ENCODE assay signal across 16 cellular contexts in the genomic region with DNA sequence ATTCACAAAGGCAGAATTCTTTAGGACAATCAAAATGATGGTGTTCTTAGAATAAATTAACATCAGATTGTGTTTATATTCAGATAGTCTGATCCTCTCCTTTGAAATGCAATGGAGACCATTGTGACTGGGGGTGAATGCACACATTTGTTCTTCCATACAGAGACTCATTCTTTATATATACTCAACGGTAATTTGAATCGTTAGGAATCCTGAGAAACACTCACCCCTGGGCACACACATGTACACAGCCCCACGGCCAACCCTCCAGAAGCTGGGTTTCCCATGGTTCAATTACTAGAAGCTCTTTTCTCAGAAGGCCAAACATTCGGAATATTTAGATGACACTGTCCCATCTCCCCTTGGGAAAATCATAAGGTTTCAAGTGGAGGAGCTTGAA. TPM values are rescaled to one million over a fixed set of nuclear protein-coding genes. Genes with fewer than 3 reads are reported as not detected.
DNase-seq lines count a peak whose midpoint lies in the region; ATAC-seq and TF ChIP-seq lines count a peak whose summit lies in the region.
"Had no signal": no experiment of that assay in that cellular context is flagged by ENCODE, and none has a peak within 500 bp of the region (broad histone marks: within the 10 kb centered on the region; RNA-seq: fewer than 3 reads in every experiment).

No MANE protein-coding gene starts in this region.

- no peak for TF ChIP-seq POLR2A in lower leg skin (IDR thresholded peaks at IDR 0.05)

- no peak overlapping the region for H3K4me3 ChIP-seq in lower leg skin (ENCODE audit: low read depth, poor library complexity, severe bottlenecking)

- H3K27ac Mint-ChIP-seq in Calu3 (ENCODE audit: unreplicated experiment), result no peak overlapping the region
- H3K27ac Mint-ChIP-seq: CD4-positive, alpha-beta memory T cell had no signal

- TF ChIP-seq CTCF in Calu3 (IDR thresholded peaks at IDR 0.05; ENCODE audit: unreplicated experiment) (no peak), lower leg skin (IDR thresholded peaks at IDR 0.05) (no peak)

- intact Hi-C loops in Calu3 (cut with micrococcal nuclease; ENCODE audit: unreplicated experiment), result no loop called here
- intact Hi-C loops in lower leg skin (cut with DNase I; ENCODE audit: low total_unique reads), result no loop called here

- DNase-seq in Calu3 (no peak), SK-MEL-5 (ENCODE audit: low read depth, low spot score) (peak; percentile 69), pons (ENCODE audit: low spot score) (peak; percentile 32), lower leg skin (ENCODE audit: low spot score in 2 of 2) (no peak)
- no peak for DNase-seq in stimulated activated CD4-positive, alpha-beta T cell treated with anti-CD3 and anti-CD28 coated beads, Interleukin-4, amount 100 ng/mL, for 24 hours
- DNase-seq: C1 segment of cervical spinal cord; Caco-2; CD4-positive, alpha-beta memory T cell; DMS 273 treated with DMSO at 0.1 percent for 48 hours; DMS53; DMS79 treated with DMSO at 0.1 percent for 48 hours; GF-D8; GOT3; HCEC 1CT had no signal

- H3K9me3 Mint-ChIP-seq in Calu3 (ENCODE audit: low read depth, unreplicated experiment), result no peaks in the 10 kb centered on the region

- WGBS in lower leg skin, 2 donors, result 90 to 92% methylated on average over 4 of the region's 4 CpGs

- H3K36me3 Mint-ChIP-seq in Calu3 (ENCODE audit: insufficient read depth, unreplicated experiment), result peaks cover 23% of the 10 kb centered on the region
- H3K36me3 Mint-ChIP-seq: CD4-positive, alpha-beta memory T cell had no signal

- no peaks in the 10 kb centered on the region for H3K4me1 Mint-ChIP-seq in Calu3 (ENCODE audit: low read depth, unreplicated experiment)
- H3K4me1 Mint-ChIP-seq: CD4-positive, alpha-beta memory T cell had no signal

- in situ Hi-C loops in SK-MEL-5 (cut with HindIII; ENCODE audit: low pct_unique_long_range_greater_than_20kb, low sequenced_read_pairs), result no loop called here

- no peaks in the 10 kb centered on the region for H3K27me3 Mint-ChIP-seq in Calu3 (ENCODE audit: unreplicated experiment)

- CTCF ChIA-PET in Calu3 (lab: Charles Lee), result no interaction called here

- BruUV-seq in Calu3 (replicated peaks; lab: Mats Ljungman, UMichigan), result TSS peak; percentile 10

- no peak for ATAC-seq in GM19467 (IDR thresholded peaks at IDR 0.05; ENCODE audit: unreplicated experiment)

- no peak overlapping the region for H3K4me3 Mint-ChIP-seq in Calu3 (ENCODE audit: low read depth, unreplicated experiment)
- H3K4me3 Mint-ChIP-seq: CD4-positive, alpha-beta memory T cell had no signal

RNA-seq across cellular contexts. Expression of a gene that starts 57.5 kb away (rescaled TPM):
- total RNA-seq in Calu3 (2022) (4.6 and 5.8 TPM in 2 replicates), lower leg skin (10 to 100 TPM; 15.4 to 31.6 (median 21.6) TPM)
- total RNA-seq in SK-MEL-5 (2014; rRNA removed; shearing (Covaris generic)), result 0.55 and 0.85 TPM in 2 replicates
- polyA plus RNA-seq in SK-MEL-5 (2015; cell fraction: cytosol; rRNA removed), result 0.31 and 0.53 TPM in 2 replicates
- polyA plus RNA-seq in SK-MEL-5 (2015; cell fraction: nucleus; rRNA removed), result 0.44 and 1.8 TPM in 2 replicates
- total RNA-seq: A673; CD4-positive, alpha-beta memory T cell had no signal
- polyA plus RNA-seq: CD4-positive, alpha-beta memory T cell had no signal

Comparison
In these comparisons a context has a peak if more than half of its experiments do, and no peak if none do; other contexts are left out.
1. DNase-seq: peak in SK-MEL-5 (single experiment) and pons (single experiment); none in Calu3 (single experiment), stimulated activated CD4-positive, alpha-beta T cell treated with anti-CD3 and anti-CD28 coated beads, Interleukin-4, amount 100 ng/mL, for 24 hours (single experiment) and lower leg skin (0 of 2).